1 cellular context compared by ENCODE assay signal in the genomic region with DNA sequence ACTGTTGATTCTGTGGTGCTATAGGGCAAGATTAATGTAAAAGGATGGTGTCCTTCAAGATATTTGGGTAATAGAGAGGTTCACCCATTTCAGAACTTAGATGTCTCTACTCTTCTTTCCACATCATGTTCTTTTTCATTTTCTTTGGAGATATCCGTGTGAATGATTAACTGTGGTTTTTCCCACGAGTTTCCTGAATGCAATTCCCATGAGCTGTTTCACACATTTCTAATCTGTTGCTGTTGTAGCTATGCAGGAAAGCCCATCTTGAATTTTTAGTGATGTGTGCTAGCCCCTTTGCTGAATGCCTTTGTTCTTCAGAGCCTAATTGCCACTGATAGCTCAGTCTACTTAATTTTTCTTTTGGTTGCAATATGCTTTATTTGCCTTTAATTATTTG.
TF ChIP-seq lines count a peak whose summit lies in the region.

No MANE protein-coding gene starts in this region.

TF ChIP-seq in WTC11, 78 proteins besides CTCF, POLR2A, EP300 and RAD21 (continued from another document):
- TF ChIP-seq, protein P1, sequence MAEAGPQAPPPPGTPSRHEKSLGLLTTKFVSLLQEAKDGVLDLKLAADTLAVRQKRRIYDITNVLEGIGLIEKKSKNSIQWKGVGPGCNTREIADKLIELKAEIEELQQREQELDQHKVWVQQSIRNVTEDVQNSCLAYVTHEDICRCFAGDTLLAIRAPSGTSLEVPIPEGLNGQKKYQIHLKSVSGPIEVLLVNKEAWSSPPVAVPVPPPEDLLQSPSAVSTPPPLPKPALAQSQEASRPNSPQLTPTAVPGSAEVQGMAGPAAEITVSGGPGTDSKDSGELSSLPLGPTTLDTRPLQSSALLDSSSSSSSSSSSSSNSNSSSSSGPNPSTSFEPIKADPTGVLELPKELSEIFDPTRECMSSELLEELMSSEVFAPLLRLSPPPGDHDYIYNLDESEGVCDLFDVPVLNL (CRISPR knock-in tag; IDR thresholded peaks at IDR 0.05; ENCODE audit: borderline replicate concordance, low read depth), result no peak
- TF ChIP-seq JUN (CRISPR knock-in tag; IDR thresholded peaks at IDR 0.05) (no peak), FOXK1 (CRISPR knock-in tag; IDR thresholded peaks at IDR 0.05) (no peak), FOXP1 (CRISPR knock-in tag; IDR thresholded peaks at IDR 0.05; ENCODE audit: borderline replicate concordance) (no peak), ZNF219 (CRISPR knock-in tag; IDR thresholded peaks at IDR 0.05; ENCODE audit: borderline replicate concordance) (no peak), NFE2L1 (CRISPR knock-in tag; IDR thresholded peaks at IDR 0.05) (no peak)
TF ChIP-seq in WTC11: peak in this region for 0.
